15 cellular contexts compared by ENCODE assay signal in the genomic region with DNA sequence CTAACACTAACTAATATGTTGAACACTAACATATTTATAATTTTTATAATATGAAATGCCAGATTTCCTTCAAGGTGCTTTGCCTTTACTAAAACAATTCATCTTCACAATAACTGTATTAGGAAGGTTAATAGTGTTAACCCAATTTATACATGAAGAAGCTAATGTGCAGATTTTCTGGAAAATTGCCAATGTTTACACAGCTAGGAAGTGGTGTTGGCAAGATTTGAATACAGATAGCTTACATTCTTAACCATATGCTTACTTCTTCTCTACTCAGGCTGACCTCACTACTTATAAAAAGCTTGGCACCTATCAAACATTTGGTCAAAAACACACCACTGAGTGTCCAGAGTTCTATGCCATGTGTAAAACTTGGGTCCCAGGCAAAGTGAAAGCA.
"Had no signal": no experiment of that assay in that cellular context is flagged by ENCODE, and none has a peak within 500 bp of the region (broad histone marks: within the 10 kb centered on the region; RNA-seq: fewer than 3 reads in every experiment).

No MANE protein-coding gene starts in this region.

- H3K4me3 ChIP-seq: cardiac muscle cell, thyroid gland had no signal

- H3K27ac ChIP-seq: cardiac muscle cell, thyroid gland had no signal

- H3K4me1 ChIP-seq: thyroid gland had no signal

- H3K36me3 ChIP-seq: cardiac muscle cell, thyroid gland had no signal

- H3K27me3 ChIP-seq: cardiac muscle cell, thyroid gland had no signal

- H3K9me3 ChIP-seq: thyroid gland had no signal

- DNase-seq: activated B cell treated with CpG ODN at 0.5 μM for 24 hours; activated CD4-positive, alpha-beta memory T cell treated with anti-CD3 and anti-CD28 coated beads for 36 hours; activated CD4-positive, alpha-beta T cell treated with anti-CD3 and anti-CD28 coated beads for 4 hours; activated naive CD8-positive, alpha-beta T cell treated with anti-CD3 and anti-CD28 coated beads for 36 hours; activated T-cell treated with anti-CD3 and anti-CD28 coated beads for 4 hours; amniotic stem cell; dermis blood vessel endothelial cell; effector memory CD4-positive, alpha-beta T cell; foreskin fibroblast; occipital lobe; stimulated activated CD4-positive, alpha-beta T cell treated with anti-CD3 and anti-CD28 coated beads, Interleukin-12 subunit alpha, Interleukin-12 subunit beta, amount 100 ng/mL, for 4 hours; stimulated activated CD4-positive, alpha-beta T cell treated with anti-CD3 and anti-CD28 coated beads, Interleukin-1b, Interleukin-23, amount 100 ng/mL, for 48 hours; stimulated activated naive CD4-positive, alpha-beta T cell treated with Interleukin-2 at 50 U/mL for 16 hours; thyroid gland had no signal
